ENCODE assay signal across 27 cellular contexts in the genomic region with DNA sequence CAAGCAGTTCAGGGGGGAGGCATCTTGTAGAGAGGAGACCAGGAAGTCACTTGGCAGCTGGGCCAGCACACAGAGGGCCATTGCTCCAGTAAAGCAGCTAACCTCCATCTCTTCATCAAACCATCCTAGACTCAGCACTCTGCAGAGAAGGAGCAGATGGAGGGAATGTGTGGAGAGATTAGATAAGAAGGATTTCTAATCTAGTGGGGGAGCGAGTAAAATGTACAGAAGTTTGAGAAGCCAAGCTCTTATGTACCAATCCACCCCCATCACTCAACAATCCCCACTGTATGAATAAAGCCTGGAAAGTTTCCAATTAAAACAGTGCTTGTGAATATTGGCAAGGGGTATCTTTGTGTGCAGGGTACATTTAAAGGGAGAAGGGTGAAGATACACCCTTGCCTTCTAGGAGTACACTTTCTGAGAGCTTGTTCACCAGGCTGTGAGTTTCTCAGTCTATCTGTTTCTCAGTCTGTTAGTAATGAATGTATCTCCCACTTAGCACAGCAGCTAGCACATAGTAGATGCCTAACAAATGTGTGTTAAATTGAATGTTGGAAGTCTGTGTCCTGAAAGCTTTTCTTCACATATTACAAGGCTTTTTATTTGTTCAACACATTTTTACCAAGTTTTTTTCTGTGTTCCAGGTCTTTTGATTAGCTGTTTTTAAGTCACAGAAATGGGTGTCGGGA.
A peak's percentile ranks its signal among the peaks of the same experiment; 100 is the strongest.
DNase-seq lines count a peak whose midpoint lies in the region; ATAC-seq and TF ChIP-seq lines count a peak whose summit lies in the region.
"Had no signal": no experiment of that assay in that cellular context is flagged by ENCODE, and none has a peak within 500 bp of the region (broad histone marks: within the 10 kb centered on the region; RNA-seq: fewer than 3 reads in every experiment).

No MANE protein-coding gene starts in this region.

- H3K4me3 ChIP-seq in left ventricle myocardium inferior (no peak overlapping the region), esophagus muscularis mucosa (no peak overlapping the region), skeletal muscle satellite cell (ENCODE audit: low read length) (no peak overlapping the region), lower lobe of right lung (no peak overlapping the region)
- H3K4me3 ChIP-seq: BLaER1, dorsolateral prefrontal cortex, heart right ventricle, MG63, Peyer's patch, prostate gland, sigmoid colon, SJCRH30 had no signal

- peaks cover 29% of the 10 kb centered on the region for H3K4me1 ChIP-seq in left ventricle myocardium inferior
- H3K4me1 ChIP-seq in esophagus muscularis mucosa = no peaks in the 10 kb centered on the region
- H3K4me1 ChIP-seq in skeletal muscle satellite cell (ENCODE audit: control insufficient read depth, insufficient read depth, low read length) = peaks cover 52% of the 10 kb centered on the region
- H3K4me1 ChIP-seq in lower lobe of right lung = no peaks in the 10 kb centered on the region
- H3K4me1 ChIP-seq: BLaER1, Peyer's patch, prostate gland, sigmoid colon, SJCRH30 had no signal

- TF ChIP-seq CTCF in left ventricle myocardium inferior (IDR thresholded peaks at IDR 0.05; ENCODE audit: borderline replicate concordance) (no peak), esophagus muscularis mucosa (IDR thresholded peaks at IDR 0.05) (no peak), lower lobe of right lung (IDR thresholded peaks at IDR 0.05) (no peak)

- WGBS in esophagus muscularis mucosa = 93% methylated on average over 2 of the region's 2 CpGs

- no peak for TF ChIP-seq POLR2A in esophagus muscularis mucosa (IDR thresholded peaks at IDR 0.05; ENCODE audit: low read depth)

- peak overlapping the region; percentile 22 for H3K4me2 ChIP-seq in skeletal muscle satellite cell (ENCODE audit: low read length)
- H3K4me2 ChIP-seq: BLaER1 had no signal

- intact Hi-C loops in left ventricle myocardium superior (cut with micrococcal nuclease) = no loop called here
- intact Hi-C loops in left ventricle myocardium inferior (cut with micrococcal nuclease) = no loop called here
- intact Hi-C loops in esophagus muscularis mucosa (cut with DNase I) = no loop called here
- intact Hi-C loops in lower lobe of right lung (cut with DNase I) = no loop called here

- H3K27me3 ChIP-seq in left ventricle myocardium inferior (ENCODE audit: low read depth) = no peaks in the 10 kb centered on the region
- H3K27me3 ChIP-seq in esophagus muscularis mucosa = no peaks in the 10 kb centered on the region
- no peaks in the 10 kb centered on the region for H3K27me3 ChIP-seq in skeletal muscle satellite cell (ENCODE audit: control insufficient read depth, insufficient read depth, low read length)
- no peaks in the 10 kb centered on the region for H3K27me3 ChIP-seq in lower lobe of right lung (ENCODE audit: low read depth)
- H3K27me3 ChIP-seq: BLaER1, dorsolateral prefrontal cortex, foreskin keratinocyte, heart right ventricle, MG63, Peyer's patch, sigmoid colon, SJCRH30 had no signal

- ATAC-seq in left ventricle myocardium superior (peak; percentile 29), lower lobe of right lung (no peak)
- no peak for ATAC-seq in activated CD4-positive, CD25-positive, alpha-beta regulatory T cell treated with anti-CD3 and anti-CD28 coated beads, Interleukin-2, amount 50 U/mL, for 24 hours
- ATAC-seq: foreskin keratinocyte had no signal

- DNase-seq in left ventricle myocardium superior = no peak
- DNase-seq in left ventricle myocardium inferior = no peak
- DNase-seq in SK-N-DZ (ENCODE audit: low spot score) = peak; percentile 8
- peak; percentile 50 for DNase-seq in esophagus muscularis mucosa (ENCODE audit: extremely low spot score)
- DNase-seq in HPDE6-E6E7 (ENCODE audit: extremely low spot score) = no peak
- DNase-seq in lower lobe of right lung = no peak
- DNase-seq: activated B cell treated with CpG ODN at 0.5 μM for 24 hours; activated CD4-positive, alpha-beta memory T cell treated with anti-CD3 and anti-CD28 coated beads for 36 hours; activated CD8-positive, alpha-beta memory T cell treated with anti-CD3 and anti-CD28 coated beads, Interleukin-2, amount 50 U/mL, for 48 hours; anterior cingulate cortex; dorsolateral prefrontal cortex; foreskin keratinocyte; GDM1; heart right ventricle; kidney glomerular epithelial cell; mammary epithelial cell; MG63; NCI-H1436 treated with DMSO at 0.1 percent for 48 hours; NCI-H510A; Peyer's patch; sigmoid colon; SJCRH30; stimulated activated naive CD4-positive, alpha-beta T cell treated with Interleukin-2 at 50 U/mL for 16 hours had no signal

- H3K36me3 ChIP-seq in left ventricle myocardium inferior (no peaks in the 10 kb centered on the region), esophagus muscularis mucosa (no peaks in the 10 kb centered on the region), skeletal muscle satellite cell (ENCODE audit: insufficient read depth, low read length) (peaks cover 2% of the 10 kb centered on the region), lower lobe of right lung (no peaks in the 10 kb centered on the region)
- H3K36me3 ChIP-seq: BLaER1, heart right ventricle, MG63, Peyer's patch, prostate gland, sigmoid colon, SJCRH30 had no signal

- no peak overlapping the region for H3K27ac ChIP-seq in left ventricle myocardium inferior (replicated peaks)
- no peak overlapping the region for H3K27ac ChIP-seq in esophagus muscularis mucosa (replicated peaks in 1 of 4)
- H3K27ac ChIP-seq in lower lobe of right lung = no peak overlapping the region
- H3K27ac ChIP-seq: BLaER1, dorsolateral prefrontal cortex, heart right ventricle, Peyer's patch, prostate gland, sigmoid colon, SJCRH30 had no signal

- no peak for TF ChIP-seq EP300 in esophagus muscularis mucosa (IDR thresholded peaks at IDR 0.05)

- no peak overlapping the region for H3K9ac ChIP-seq in skeletal muscle satellite cell (ENCODE audit: low read depth, low read length)
- H3K9ac ChIP-seq: BLaER1 had no signal

- H3K9me3 ChIP-seq in left ventricle myocardium inferior (replicated peaks) (peaks cover 22% of the 10 kb centered on the region), esophagus muscularis mucosa (peaks cover 0 to 17% (median 5%) of the 10 kb centered on the region in 4 donors), skeletal muscle satellite cell (replicated peaks; ENCODE audit: low read length) (no peaks in the 10 kb centered on the region), lower lobe of right lung (no peaks in the 10 kb centered on the region)
- H3K9me3 ChIP-seq: Peyer's patch, prostate gland, SJCRH30 had no signal

Comparison
In these comparisons a context has a peak if more than half of its experiments do, and no peak if none do; other contexts are left out.
1. DNase-seq: peak in SK-N-DZ (single experiment) and esophagus muscularis mucosa (single experiment); none in left ventricle myocardium superior (single experiment), left ventricle myocardium inferior (single experiment), HPDE6-E6E7 (single experiment) and lower lobe of right lung (single experiment).